In genomic region chr7:127904706-127905056, GRCh38 we compare ENCODE assay signal across 15 cellular contexts.
DNase-seq lines count a peak whose midpoint lies in the region; ATAC-seq and TF ChIP-seq lines count a peak whose summit lies in the region.
"Had no signal": no experiment of that assay in that cellular context is flagged by ENCODE, and none has a peak within 500 bp of the region (broad histone marks: within the 10 kb centered on the region; RNA-seq: fewer than 3 reads in every experiment).

No MANE protein-coding gene starts in this region.

- no peak overlapping the region for H3K4me3 Mint-ChIP-seq in activated T-helper 17 cell treated with anti-CD3 and anti-CD28 coated beads, Interleukin-2, amount 50 U/mL, for 72 hours
- H3K4me3 Mint-ChIP-seq: activated naive CD8-positive, alpha-beta T cell treated with anti-CD3 and anti-CD28 coated beads, Interleukin-2, amount 10 ng/mL, durations not matched to agents 7 days and 5 days; stimulated activated effector memory CD8-positive, alpha-beta T cell treated with anti-CD3 and anti-CD28 coated beads, Interleukin-12 subunit alpha, Interleukin-12 subunit beta, amount 100 ng/mL, for 72 hours had no signal

- TF ChIP-seq CTCF in AG10803 (conservative IDR thresholded peaks at IDR 0.05; ENCODE audit: low read length), result no peak

- H3K27me3 Mint-ChIP-seq in activated T-helper 17 cell treated with anti-CD3 and anti-CD28 coated beads, Interleukin-2, amount 50 U/mL, for 72 hours, result no peaks in the 10 kb centered on the region
- H3K27me3 Mint-ChIP-seq: activated naive CD8-positive, alpha-beta T cell treated with anti-CD3 and anti-CD28 coated beads, Interleukin-2, amount 10 ng/mL, durations not matched to agents 7 days and 5 days had no signal

- peaks cover 69% of the 10 kb centered on the region for H3K36me3 Mint-ChIP-seq in activated T-helper 17 cell treated with anti-CD3 and anti-CD28 coated beads, Interleukin-2, amount 50 U/mL, for 72 hours (ENCODE audit: low read depth)

- peaks cover 61% of the 10 kb centered on the region for H3K4me1 Mint-ChIP-seq in activated T-helper 17 cell treated with anti-CD3 and anti-CD28 coated beads, Interleukin-2, amount 50 U/mL, for 72 hours

- DNase-seq in AG10803 (ENCODE audit: low read depth) (peak; percentile 26), EL (peak; percentile 23), kidney tubule cell (ENCODE audit: low spot score) (peak; percentile 70), DMS153 treated with DMSO at 0.1 percent for 48 hours (lab: John Stamatoyannopoulos, UW; ENCODE audit: unreplicated experiment) (no peak)
- DNase-seq: activated naive CD8-positive, alpha-beta T cell treated with anti-CD3 and anti-CD28 coated beads, Interleukin-2, amount 10 ng/mL, durations not matched to agents 7 days and 5 days; AML-193; NCI-H187; NCI-H526 treated with DMSO at 0.1 percent for 48 hours; SW 1271 had no signal

- ATAC-seq in activated T-helper 17 cell treated with anti-CD3 and anti-CD28 coated beads, Interleukin-2, amount 50 U/mL, for 72 hours (replicated peaks), result no peak
- ATAC-seq in GM18858 (IDR thresholded peaks at IDR 0.05; ENCODE audit: unreplicated experiment) (no peak), GM21723 (IDR thresholded peaks at IDR 0.05; ENCODE audit: unreplicated experiment) (no peak), GM18520 (IDR thresholded peaks at IDR 0.05; ENCODE audit: unreplicated experiment) (no peak)
- ATAC-seq: stimulated activated effector memory CD8-positive, alpha-beta T cell treated with anti-CD3 and anti-CD28 coated beads, Interleukin-12 subunit alpha, Interleukin-12 subunit beta, amount 100 ng/mL, for 72 hours had no signal

- H3K27ac Mint-ChIP-seq in activated T-helper 17 cell treated with anti-CD3 and anti-CD28 coated beads, Interleukin-2, amount 50 U/mL, for 72 hours, result peak overlapping the region; percentile 2
- H3K27ac Mint-ChIP-seq: activated naive CD8-positive, alpha-beta T cell treated with anti-CD3 and anti-CD28 coated beads, Interleukin-2, amount 10 ng/mL, durations not matched to agents 7 days and 5 days had no signal

- H3K9me3 Mint-ChIP-seq in activated T-helper 17 cell treated with anti-CD3 and anti-CD28 coated beads, Interleukin-2, amount 50 U/mL, for 72 hours, result no peaks in the 10 kb centered on the region
- H3K9me3 Mint-ChIP-seq: activated naive CD8-positive, alpha-beta T cell treated with anti-CD3 and anti-CD28 coated beads, Interleukin-2, amount 10 ng/mL, durations not matched to agents 7 days and 5 days; stimulated activated effector memory CD8-positive, alpha-beta T cell treated with anti-CD3 and anti-CD28 coated beads, Interleukin-12 subunit alpha, Interleukin-12 subunit beta, amount 100 ng/mL, for 72 hours had no signal

- no peak overlapping the region for H3K4me3 ChIP-seq in AG10803 (ENCODE audit: low read length)
- H3K4me3 ChIP-seq: skin epidermis had no signal
